In genomic region chr11:35619754-35620640, GRCh38 we compare ENCODE assay signal across 8 cellular contexts. TPM values are rescaled to one million over a fixed set of nuclear protein-coding genes. Genes with fewer than 3 reads are reported as not detected.
A peak's percentile ranks its signal among the peaks of the same experiment; 100 is the strongest.
DNase-seq lines count a peak whose midpoint lies in the region; ATAC-seq and TF ChIP-seq lines count a peak whose summit lies in the region.

No MANE protein-coding gene starts in this region.

- CTCF ChIA-PET in MCF 10A (lab: Yijun Ruan, JAX), result interaction anchor here (0.6 to 3.7 kb wide), 15 partner anchors 9 to 659 kb away, joined by 3 to 20 read pairs (median 4); no protein-coding TSS in a partner anchor
- CTCF ChIA-PET in activated CD4-positive, alpha-beta T cell treated with anti-CD3 and anti-CD28 coated beads, Interleukin-2, amount 10 ng/mL, durations not matched to agents 7 days and 5 days (lab: Charles Lee), result no interaction called here

- intact Hi-C loops in MCF 10A (cut with micrococcal nuclease), result loop anchor here (5.0 kb wide), 8 partner anchors 133 to 872 kb away; partner anchors contain the start of gene LDLRAD3

- peak overlapping the region; percentile 82 for H3K4me3 Mint-ChIP-seq in MCF 10A (ENCODE audit: unreplicated experiment)
- peak overlapping the region; percentile 77 to 82 for H3K4me3 Mint-ChIP-seq in stimulated activated naive B cell treated with anti-CD40 and anti-IgM and Interleukin-4, amounts not matched to agents 10 μg/mL and 1 μg/mL and 100 μg/mL, for 72 hours
- H3K4me3 Mint-ChIP-seq in activated CD4-positive, alpha-beta T cell treated with anti-CD3 and anti-CD28 coated beads, Interleukin-2, amount 10 ng/mL, durations not matched to agents 7 days and 5 days, result no peak overlapping the region

- H3K36me3 Mint-ChIP-seq in MCF 10A (ENCODE audit: insufficient read depth, unreplicated experiment), result peaks cover 23% of the 10 kb centered on the region
- no peaks in the 10 kb centered on the region for H3K36me3 Mint-ChIP-seq in stimulated activated naive B cell treated with anti-CD40 and anti-IgM and Interleukin-4, amounts not matched to agents 10 μg/mL and 1 μg/mL and 100 μg/mL, for 72 hours
- H3K36me3 Mint-ChIP-seq in activated CD4-positive, alpha-beta T cell treated with anti-CD3 and anti-CD28 coated beads, Interleukin-2, amount 10 ng/mL, durations not matched to agents 7 days and 5 days (ENCODE audit: low read depth), result no peaks in the 10 kb centered on the region

- H3K4me1 Mint-ChIP-seq in MCF 10A (ENCODE audit: insufficient read depth, unreplicated experiment), result peaks cover 44% of the 10 kb centered on the region
- H3K4me1 Mint-ChIP-seq in stimulated activated naive B cell treated with anti-CD40 and anti-IgM and Interleukin-4, amounts not matched to agents 10 μg/mL and 1 μg/mL and 100 μg/mL, for 72 hours, result peaks cover 12% of the 10 kb centered on the region in 2 donors
- peaks cover 9% of the 10 kb centered on the region for H3K4me1 Mint-ChIP-seq in activated CD4-positive, alpha-beta T cell treated with anti-CD3 and anti-CD28 coated beads, Interleukin-2, amount 10 ng/mL, durations not matched to agents 7 days and 5 days

- peak; percentile 68 for DNase-seq in COLO668 (lab: John Stamatoyannopoulos, UW; ENCODE audit: unreplicated experiment)
- DNase-seq in NCI-H2171 treated with DMSO at 0.1 percent for 48 hours (lab: John Stamatoyannopoulos, UW), result peak; percentile 76
- peak; percentile 47 for DNase-seq in MCF 10A (ENCODE audit: unreplicated experiment)
- DNase-seq in iris pigment epithelial cell (ENCODE audit: low read depth), result peak; percentile 43
- DNase-seq in stimulated activated naive B cell treated with anti-CD40 and anti-IgM and Interleukin-4, amounts not matched to agents 10 μg/mL and 1 μg/mL and 100 μg/mL, for 72 hours, result no peak
- DNase-seq in dedifferentiated amniotic fluid mesenchymal stem cell (ENCODE audit: extremely low spot score), result no peak
- no peak for DNase-seq in activated CD4-positive, alpha-beta T cell treated with anti-CD3 and anti-CD28 coated beads, Interleukin-2, amount 10 ng/mL, durations not matched to agents 7 days and 5 days

- POLR2A ChIA-PET in MCF 10A (lab: Yijun Ruan, JAX), result interaction anchor here (0.6 to 4.9 kb wide), 27 partner anchors 9 to 910 kb away, joined by 3 to 69 read pairs (median 4); partner anchors contain the start of genes LDLRAD3 and TRIM44
- POLR2A ChIA-PET in activated CD4-positive, alpha-beta T cell treated with anti-CD3 and anti-CD28 coated beads, Interleukin-2, amount 10 ng/mL, durations not matched to agents 7 days and 5 days (lab: Charles Lee), result no interaction called here

- peak overlapping the region; percentile 73 for H3K27ac Mint-ChIP-seq in MCF 10A (ENCODE audit: low read depth, unreplicated experiment)
- H3K27ac Mint-ChIP-seq in stimulated activated naive B cell treated with anti-CD40 and anti-IgM and Interleukin-4, amounts not matched to agents 10 μg/mL and 1 μg/mL and 100 μg/mL, for 72 hours, result peak overlapping the region; percentile 20
- H3K27ac Mint-ChIP-seq in activated CD4-positive, alpha-beta T cell treated with anti-CD3 and anti-CD28 coated beads, Interleukin-2, amount 10 ng/mL, durations not matched to agents 7 days and 5 days, result no peak overlapping the region

- TSS peak; percentile 64 for BruUV-seq in MCF 10A (replicated peaks; lab: Mats Ljungman, UMichigan)

- peak; percentile 29 for ATAC-seq in GM21381 (IDR thresholded peaks at IDR 0.05; ENCODE audit: unreplicated experiment)
- no peak for ATAC-seq in stimulated activated naive B cell treated with anti-CD40 and anti-IgM and Interleukin-4, amounts not matched to agents 10 μg/mL and 1 μg/mL and 100 μg/mL, for 72 hours (replicated peaks)

- no peaks in the 10 kb centered on the region for H3K27me3 Mint-ChIP-seq in MCF 10A (ENCODE audit: insufficient read depth, unreplicated experiment)
- peaks cover 33 to 40% of the 10 kb centered on the region in 2 donors for H3K27me3 Mint-ChIP-seq in stimulated activated naive B cell treated with anti-CD40 and anti-IgM and Interleukin-4, amounts not matched to agents 10 μg/mL and 1 μg/mL and 100 μg/mL, for 72 hours
- H3K27me3 Mint-ChIP-seq in activated CD4-positive, alpha-beta T cell treated with anti-CD3 and anti-CD28 coated beads, Interleukin-2, amount 10 ng/mL, durations not matched to agents 7 days and 5 days, result peaks cover 65% of the 10 kb centered on the region

- H3K9me3 Mint-ChIP-seq in MCF 10A (ENCODE audit: unreplicated experiment), result no peaks in the 10 kb centered on the region
- no peaks in the 10 kb centered on the region for H3K9me3 Mint-ChIP-seq in stimulated activated naive B cell treated with anti-CD40 and anti-IgM and Interleukin-4, amounts not matched to agents 10 μg/mL and 1 μg/mL and 100 μg/mL, for 72 hours
- no peaks in the 10 kb centered on the region for H3K9me3 Mint-ChIP-seq in activated CD4-positive, alpha-beta T cell treated with anti-CD3 and anti-CD28 coated beads, Interleukin-2, amount 10 ng/mL, durations not matched to agents 7 days and 5 days

- TF ChIP-seq CTCF in MCF 10A (IDR thresholded peaks at IDR 0.05; ENCODE audit: unreplicated experiment), result no peak

RNA-seq across cellular contexts. Expression of gene FJX1, which starts 1.7 kb away (rescaled TPM):
- total RNA-seq in MCF 10A (2022), result 33.3 and 53.7 TPM in 2 replicates
- total RNA-seq in activated CD4-positive, alpha-beta T cell treated with anti-CD3 and anti-CD28 coated beads, Interleukin-2, amount 10 ng/mL, durations not matched to agents 7 days and 5 days, result under 1 TPM; 0.17 to 0.21 TPM

RNA-seq across cellular contexts. Expression of gene TRIM44, which starts 42.6 kb away (rescaled TPM):
- 98.5 and 103 TPM in 2 replicates for total RNA-seq in MCF 10A (2022)
- 10 to 100 TPM; 34.9 to 42.6 TPM for total RNA-seq in activated CD4-positive, alpha-beta T cell treated with anti-CD3 and anti-CD28 coated beads, Interleukin-2, amount 10 ng/mL, durations not matched to agents 7 days and 5 days

Comparison
In these comparisons a context has a peak if more than half of its experiments do, and no peak if none do; other contexts are left out.
1. DNase-seq: peak in COLO668 (single experiment), NCI-H2171 treated with DMSO at 0.1 percent for 48 hours (single experiment), MCF 10A (single experiment) and iris pigment epithelial cell (single experiment); none in stimulated activated naive B cell treated with anti-CD40 and anti-IgM and Interleukin-4, amounts not matched to agents 10 μg/mL and 1 μg/mL and 100 μg/mL, for 72 hours (single experiment), dedifferentiated amniotic fluid mesenchymal stem cell (single experiment) and activated CD4-positive, alpha-beta T cell treated with anti-CD3 and anti-CD28 coated beads, Interleukin-2, amount 10 ng/mL, durations not matched to agents 7 days and 5 days (single experiment).
2. RNA of gene FJX1, which starts 1.7 kb away (total RNA-seq): 33.3 to 53.7 TPM in MCF 10A; 0.17 to 0.21 TPM in activated CD4-positive, alpha-beta T cell treated with anti-CD3 and anti-CD28 coated beads, Interleukin-2, amount 10 ng/mL, durations not matched to agents 7 days and 5 days; every median in the first group is over 10 times any median in the second.